ENCODE assay signal across 19 cellular contexts in genomic region chr4:768995-769394, GRCh38. TPM values are rescaled to one million over a fixed set of nuclear protein-coding genes. Genes with fewer than 3 reads are reported as not detected.
"Had no signal": no experiment of that assay in that cellular context is flagged by ENCODE, and none has a peak within 500 bp of the region (broad histone marks: within the 10 kb centered on the region; RNA-seq: fewer than 3 reads in every experiment).

No MANE protein-coding gene starts in this region.

- H3K4me2 ChIP-seq: smooth muscle cell had no signal

- H3K4me3 Mint-ChIP-seq: endodermal cell; stimulated activated naive B cell treated with anti-CD40 and anti-IgM and Interleukin-4, amounts not matched to agents 10 μg/mL and 1 μg/mL and 100 μg/mL, for 72 hours had no signal

- FAIRE-seq: TTC549 had no signal

- H3K27ac ChIP-seq: brain microvascular endothelial cell, suprapubic skin had no signal

- H3K9me3 ChIP-seq: suprapubic skin had no signal

- DNase-seq: activated CD4-positive, alpha-beta T cell treated with anti-CD3 and anti-CD28 coated beads, Interleukin-2, amount 50 U/mL, for 4 hours; activated effector memory CD4-positive, alpha-beta T cell treated with anti-CD3 and anti-CD28 coated beads, Interleukin-2, amount 50 U/mL, for 16 hours; activated T-cell treated with anti-CD3 and anti-CD28 coated beads, Interleukin-2, amount 50 U/mL, for 1 hour; amniotic stem cell; brain microvascular endothelial cell; cerebellar nuclear complex; dermis blood vessel endothelial cell; endodermal cell; mesendoderm; stimulated activated naive B cell treated with anti-CD40 and anti-IgM and Interleukin-4, amounts not matched to agents 10 μg/mL and 1 μg/mL and 100 μg/mL, for 72 hours had no signal

- H3K4me3 ChIP-seq: smooth muscle cell, suprapubic skin had no signal

- H3K9me3 Mint-ChIP-seq: activated naive CD4-positive, alpha-beta T cell treated with anti-CD3 and anti-CD28 coated beads, Interleukin-2, amount 50 U/mL, for 72 hours; stimulated activated naive B cell treated with anti-CD40 and anti-IgM and Interleukin-4, amounts not matched to agents 10 μg/mL and 1 μg/mL and 100 μg/mL, for 72 hours had no signal

- H3K27ac Mint-ChIP-seq: activated naive CD4-positive, alpha-beta T cell treated with anti-CD3 and anti-CD28 coated beads, Interleukin-2, amount 50 U/mL, for 72 hours; stimulated activated naive B cell treated with anti-CD40 and anti-IgM and Interleukin-4, amounts not matched to agents 10 μg/mL and 1 μg/mL and 100 μg/mL, for 72 hours had no signal

- ATAC-seq: activated naive CD4-positive, alpha-beta T cell treated with anti-CD3 and anti-CD28 coated beads, Interleukin-2, amount 50 U/mL, for 72 hours; esophagus mucosa; left lobe of liver; right cardiac atrium; SK-N-SH treated with all-trans-retinoic acid at 6 μM for 48 hours; stimulated activated naive B cell treated with anti-CD40 and anti-IgM and Interleukin-4, amounts not matched to agents 10 μg/mL and 1 μg/mL and 100 μg/mL, for 72 hours had no signal

- H3K27me3 ChIP-seq: brain microvascular endothelial cell, suprapubic skin had no signal

- H3K27me3 Mint-ChIP-seq: stimulated activated naive B cell treated with anti-CD40 and anti-IgM and Interleukin-4, amounts not matched to agents 10 μg/mL and 1 μg/mL and 100 μg/mL, for 72 hours had no signal

RNA-seq across cellular contexts. Expression of gene CPLX1, which starts 56.9 kb away (rescaled TPM):
- total RNA-seq: fibroblast of villous mesenchyme, smooth muscle cell had no signal
- polyA plus RNA-seq: smooth muscle cell had no signal
